In genomic region chr22:38843716-38844660, GRCh38 we compare ENCODE assay signal across 1 cellular context.
TF ChIP-seq lines count a peak whose summit lies in the region.

Gene NPTXR, minus strand, starts transcription at chr22:38844028.

TF ChIP-seq in K562, 482 proteins besides CTCF, POLR2A, EP300 and RAD21 (continued from another document and continues in another):
- TF ChIP-seq CTCFL (IDR thresholded peaks at IDR 0.05; ENCODE audit: borderline replicate concordance, insufficient read depth, low read depth, low read length, poor library complexity, severe bottlenecking) = peak; percentile 19
- no peak for TF ChIP-seq CBX8 (IDR thresholded peaks at IDR 0.05; ENCODE audit: borderline replicate concordance, extremely low read depth, low read depth, low read length, poor library complexity, severe bottlenecking)
- TF ChIP-seq ETS1 (conservative IDR thresholded peaks at IDR 0.05; ENCODE audit: control insufficient read depth, low read depth, low read length) = no peak
- TF ChIP-seq ZNF124 (CRISPR knock-in tag; IDR thresholded peaks at IDR 0.05) = no peak
- peak; percentile 68 for TF ChIP-seq CCNT2 (IDR thresholded peaks at IDR 0.05; ENCODE audit: borderline replicate concordance, extremely low read depth, insufficient read length, low read depth, low read length)
- TF ChIP-seq ZBTB1 (CRISPR knock-in tag; IDR thresholded peaks at IDR 0.05; ENCODE audit: borderline replicate concordance, low read depth) = peak; percentile 78
- TF ChIP-seq MBD1 (CRISPR knock-in tag; IDR thresholded peaks at IDR 0.05) = no peak
- TF ChIP-seq ZNF253 (CRISPR knock-in tag; conservative IDR thresholded peaks at IDR 0.05) = no peak
- TF ChIP-seq CHD7 (IDR thresholded peaks at IDR 0.05; ENCODE audit: low read depth, low read length) = no peak
- peak; percentile 24 for TF ChIP-seq KDM5B (IDR thresholded peaks at IDR 0.05; ENCODE audit: insufficient replicate concordance, low read depth, low read length)
- TF ChIP-seq CREM (IDR thresholded peaks at IDR 0.05; ENCODE audit: low read depth) = no peak
- TF ChIP-seq NONO (IDR thresholded peaks at IDR 0.05; ENCODE audit: low read depth in 2 of 2, low read length in 1 of 2) = 0 out of 4 replicates have a peak, but pooled peaks have one; percentile 33 to 37
- no peak for TF ChIP-seq KLF1 (tag; IDR thresholded peaks at IDR 0.05)
- TF ChIP-seq RBFOX2 (IDR thresholded peaks at IDR 0.05; ENCODE audit: low read depth, low read length) = peak; percentile 42; the same call in 1 of the 2 replicates
- TF ChIP-seq PHF8 (IDR thresholded peaks at IDR 0.05; ENCODE audit: borderline replicate concordance, low read length) = peak; percentile 44; the same call in 1 of the 2 replicates
- 0 out of 2 replicates have a peak, but pooled peaks have one; percentile 26 for TF ChIP-seq DPF2 (IDR thresholded peaks at IDR 0.05)
- TF ChIP-seq CTBP1 (IDR thresholded peaks at IDR 0.05; ENCODE audit: borderline replicate concordance) = peak; percentile 77; the same call in 1 of the 2 replicates
- no peak for TF ChIP-seq ZSCAN32 (CRISPR knock-in tag; IDR thresholded peaks at IDR 0.05)
- TF ChIP-seq POLR3G (IDR thresholded peaks at IDR 0.05; ENCODE audit: extremely low read depth, insufficient read length, insufficient replicate concordance) = no peak
- TF ChIP-seq POLR2G (IDR thresholded peaks at IDR 0.05; ENCODE audit: low read depth, low read length) = peak; percentile 80
- TF ChIP-seq TAF15 (IDR thresholded peaks at IDR 0.05; ENCODE audit: low read depth, low read length) = no peak
- peak; percentile 48; the same call in 1 of the 2 replicates for TF ChIP-seq ATF7 (IDR thresholded peaks at IDR 0.05)
- no peak for TF ChIP-seq TRIM24 (IDR thresholded peaks at IDR 0.05)
- TF ChIP-seq CXXC5 (CRISPR knock-in tag; IDR thresholded peaks at IDR 0.05) = peak; percentile 75
- peak; percentile 40 for TF ChIP-seq TAF1 (IDR thresholded peaks at IDR 0.05; ENCODE audit: control insufficient read depth, extremely low read depth, insufficient read depth, low read length, severe bottlenecking)
- no peak for TF ChIP-seq RBM14 (IDR thresholded peaks at IDR 0.05; ENCODE audit: borderline replicate concordance, insufficient read depth, low read depth, low read length)
- peak; percentile 74 for TF ChIP-seq TBP (optimal IDR thresholded peaks at IDR 0.05; ENCODE audit: low read depth, low read length)
- peak; percentile 74; the same call in 1 of the 2 replicates for TF ChIP-seq VEZF1 (CRISPR knock-in tag; IDR thresholded peaks at IDR 0.05)
- TF ChIP-seq BRF1 (IDR thresholded peaks at IDR 0.05; ENCODE audit: borderline replicate concordance, extremely low read depth, insufficient read length) = no peak
- no peak for TF ChIP-seq TAF9B (IDR thresholded peaks at IDR 0.05; ENCODE audit: partially characterized antibody)
- peak; percentile 67 for TF ChIP-seq SMAD4 (CRISPR knock-in tag; conservative IDR thresholded peaks at IDR 0.05)
- no peak for TF ChIP-seq RUNX1 (IDR thresholded peaks at IDR 0.05; ENCODE audit: low read depth)
- peak; percentile 66 for TF ChIP-seq GATAD2B (IDR thresholded peaks at IDR 0.05; ENCODE audit: borderline replicate concordance)
- TF ChIP-seq CBFA2T3 (IDR thresholded peaks at IDR 0.05) = peak; percentile 26; the same call in 1 of the 2 replicates
- no peak for TF ChIP-seq SETDB1 (IDR thresholded peaks at IDR 0.05; ENCODE audit: low read length)
- no peak for TF ChIP-seq NCOA6 (IDR thresholded peaks at IDR 0.05)
- no peak for TF ChIP-seq MAX (CRISPR knock-in tag; IDR thresholded peaks at IDR 0.05)
- no peak for TF ChIP-seq XRCC3 (IDR thresholded peaks at IDR 0.05)
- TF ChIP-seq NCOA2 (IDR thresholded peaks at IDR 0.05; ENCODE audit: partially characterized antibody in 2 of 2) = no peak
- TF ChIP-seq NRF1 (conservative IDR thresholded peaks at IDR 0.05 in 1 of 2, IDR thresholded peaks at IDR 0.05 in 1 of 2) = peak in 1 of 2 experiments; percentile 37; a peak in 1 of 4 replicates
- peak; percentile 37 for TF ChIP-seq ZFX (CRISPR knock-in tag; IDR thresholded peaks at IDR 0.05)
- TF ChIP-seq E2F6 (IDR thresholded peaks at IDR 0.05; ENCODE audit: borderline replicate concordance in 1 of 2, extremely low read depth in 1 of 2, insufficient read depth in 1 of 2, insufficient read length in 1 of 2, low read depth in 1 of 2, low read length in 1 of 2, poor library complexity in 1 of 2, severe bottlenecking in 1 of 2) = peak in 1 of 2 experiments; percentile 69
- TF ChIP-seq ZNF277 (CRISPR knock-in tag; IDR thresholded peaks at IDR 0.05; ENCODE audit: borderline replicate concordance) = no peak
